In genomic region chr3:15800327-15800726, GRCh38 we compare ENCODE assay signal across 11 cellular contexts. TPM values are rescaled to one million over a fixed set of nuclear protein-coding genes. Genes with fewer than 3 reads are reported as not detected.
DNase-seq lines count a peak whose midpoint lies in the region; ATAC-seq and TF ChIP-seq lines count a peak whose summit lies in the region.
"Had no signal": no experiment of that assay in that cellular context is flagged by ENCODE, and none has a peak within 500 bp of the region (broad histone marks: within the 10 kb centered on the region; RNA-seq: fewer than 3 reads in every experiment).

No MANE protein-coding gene starts in this region.

- H3K27me3 Mint-ChIP-seq in activated CD4-positive, alpha-beta T cell treated with anti-CD3 and anti-CD28 coated beads, Interleukin-2, amount 10 ng/mL, durations not matched to agents 7 days and 5 days: no peaks in the 10 kb centered on the region
- no peaks in the 10 kb centered on the region for H3K27me3 Mint-ChIP-seq in stimulated activated naive B cell treated with anti-CD40 and anti-IgM and Interleukin-4, amounts not matched to agents 10 μg/mL and 1 μg/mL and 100 μg/mL, for 72 hours

- H3K36me3 Mint-ChIP-seq in activated CD4-positive, alpha-beta T cell treated with anti-CD3 and anti-CD28 coated beads, Interleukin-2, amount 10 ng/mL, durations not matched to agents 7 days and 5 days (ENCODE audit: low read depth): peaks cover 19% of the 10 kb centered on the region
- H3K36me3 Mint-ChIP-seq in stimulated activated naive B cell treated with anti-CD40 and anti-IgM and Interleukin-4, amounts not matched to agents 10 μg/mL and 1 μg/mL and 100 μg/mL, for 72 hours: peaks cover 4 to 10% of the 10 kb centered on the region in 2 donors

- no peak for TF ChIP-seq CTCF in PC-9 (conservative IDR thresholded peaks at IDR 0.05)
- no peak for TF ChIP-seq CTCF in esophagus squamous epithelium (IDR thresholded peaks at IDR 0.05)

- POLR2A ChIA-PET in activated CD4-positive, alpha-beta T cell treated with anti-CD3 and anti-CD28 coated beads, Interleukin-2, amount 10 ng/mL, durations not matched to agents 7 days and 5 days (lab: Charles Lee): no interaction called here
- POLR2A ChIA-PET in PC-9 (lab: Charles Lee; ENCODE audit: unreplicated experiment): no interaction called here

- peaks cover 8% of the 10 kb centered on the region for H3K9me3 Mint-ChIP-seq in activated CD4-positive, alpha-beta T cell treated with anti-CD3 and anti-CD28 coated beads, Interleukin-2, amount 10 ng/mL, durations not matched to agents 7 days and 5 days
- peaks cover 2 to 5% of the 10 kb centered on the region in 2 donors for H3K9me3 Mint-ChIP-seq in stimulated activated naive B cell treated with anti-CD40 and anti-IgM and Interleukin-4, amounts not matched to agents 10 μg/mL and 1 μg/mL and 100 μg/mL, for 72 hours

- H3K4me1 ChIP-seq in PC-9 (replicated peaks; ENCODE audit: insufficient read depth) (peaks cover 57% of the 10 kb centered on the region), esophagus squamous epithelium (peaks cover 10 to 53% (median 17%) of the 10 kb centered on the region in 3 donors)

- no peak for TF ChIP-seq POLR2A in esophagus squamous epithelium (IDR thresholded peaks at IDR 0.05)

- H3K27ac ChIP-seq in PC-9 (peak overlapping the region; percentile 20), esophagus squamous epithelium (peak overlapping the region in 3 of 4 donors; percentile 15 to 40 (median 30))

- peaks cover 35% of the 10 kb centered on the region for H3F3A ChIP-seq in PC-9 (ENCODE audit: insufficient read depth, low read depth)

- peaks cover 72% of the 10 kb centered on the region for H3K79me2 ChIP-seq in PC-9 (ENCODE audit: low read depth)

- H4K20me1 ChIP-seq in PC-9 (ENCODE audit: insufficient read depth): no peaks in the 10 kb centered on the region

- intact Hi-C loops in PC-9 (cut with micrococcal nuclease; ENCODE audit: unreplicated experiment): no loop called here
- intact Hi-C loops in esophagus squamous epithelium (cut with DNase I): no loop called here

- no peak overlapping the region for H3K4me2 ChIP-seq in PC-9

- H3K9me3 ChIP-seq in PC-9 (ENCODE audit: insufficient read depth, low read depth) (no peaks in the 10 kb centered on the region; the same call in 1 of the 2 replicates), esophagus squamous epithelium (no peaks in the 10 kb centered on the region)
- H3K9me3 ChIP-seq: body of pancreas had no signal

- H2AFZ ChIP-seq in PC-9: no peak overlapping the region

- no peak for ATAC-seq in stimulated activated naive B cell treated with anti-CD40 and anti-IgM and Interleukin-4, amounts not matched to agents 10 μg/mL and 1 μg/mL and 100 μg/mL, for 72 hours (replicated peaks)
- ATAC-seq in HG03039 (IDR thresholded peaks at IDR 0.05; ENCODE audit: unreplicated experiment): no peak
- ATAC-seq: body of pancreas had no signal

- H3K36me3 ChIP-seq in PC-9 (ENCODE audit: low read depth) (no peaks in the 10 kb centered on the region), esophagus squamous epithelium (no peaks in the 10 kb centered on the region)

- H3K4me3 ChIP-seq in PC-9 (no peak overlapping the region), esophagus squamous epithelium (no peak overlapping the region)
- H3K4me3 ChIP-seq: body of pancreas had no signal

- no peaks in the 10 kb centered on the region for H3K27me3 ChIP-seq in PC-9 (ENCODE audit: insufficient read depth, low read depth)
- H3K27me3 ChIP-seq in esophagus squamous epithelium: no peaks in the 10 kb centered on the region
- H3K27me3 ChIP-seq: body of pancreas had no signal

- CTCF ChIA-PET in activated CD4-positive, alpha-beta T cell treated with anti-CD3 and anti-CD28 coated beads, Interleukin-2, amount 10 ng/mL, durations not matched to agents 7 days and 5 days (lab: Charles Lee): interaction anchor here (1.5 kb wide), 1 partner anchor 12 kb away, joined by 4 read pairs; no protein-coding TSS in a partner anchor
- CTCF ChIA-PET in PC-9 (lab: Charles Lee): no interaction called here

- peaks cover 82% of the 10 kb centered on the region for H3K4me1 Mint-ChIP-seq in activated CD4-positive, alpha-beta T cell treated with anti-CD3 and anti-CD28 coated beads, Interleukin-2, amount 10 ng/mL, durations not matched to agents 7 days and 5 days
- peaks cover 30 to 71% of the 10 kb centered on the region in 2 donors for H3K4me1 Mint-ChIP-seq in stimulated activated naive B cell treated with anti-CD40 and anti-IgM and Interleukin-4, amounts not matched to agents 10 μg/mL and 1 μg/mL and 100 μg/mL, for 72 hours

- no peak for DNase-seq in activated CD4-positive, alpha-beta T cell treated with anti-CD3 and anti-CD28 coated beads, Interleukin-2, amount 10 ng/mL, durations not matched to agents 7 days and 5 days
- no peak for DNase-seq in activated CD4-positive, alpha-beta T cell treated with anti-CD3 and anti-CD28 coated beads, Interleukin-2, amount 50 U/mL, for 1 hour
- DNase-seq in PC-9: no peak
- no peak for DNase-seq in esophagus squamous epithelium (lab: John Stamatoyannopoulos, UW)
- DNase-seq in stimulated activated naive B cell treated with anti-CD40 and anti-IgM and Interleukin-4, amounts not matched to agents 10 μg/mL and 1 μg/mL and 100 μg/mL, for 72 hours: no peak
- DNase-seq in globus pallidus (ENCODE audit: low spot score): no peak
- DNase-seq in epidermal melanocyte (ENCODE audit: insufficient read length, low spot score): no peak
- DNase-seq: body of pancreas, DMS79 treated with DMSO at 0.1 percent for 48 hours, NCI-H1930 had no signal

- H3K27ac Mint-ChIP-seq in activated CD4-positive, alpha-beta T cell treated with anti-CD3 and anti-CD28 coated beads, Interleukin-2, amount 10 ng/mL, durations not matched to agents 7 days and 5 days: peak overlapping the region; percentile 22
- peak overlapping the region; percentile 57 for H3K27ac Mint-ChIP-seq in stimulated activated naive B cell treated with anti-CD40 and anti-IgM and Interleukin-4, amounts not matched to agents 10 μg/mL and 1 μg/mL and 100 μg/mL, for 72 hours

- no peak overlapping the region for H3K4me3 Mint-ChIP-seq in activated CD4-positive, alpha-beta T cell treated with anti-CD3 and anti-CD28 coated beads, Interleukin-2, amount 10 ng/mL, durations not matched to agents 7 days and 5 days
- no peak overlapping the region for H3K4me3 Mint-ChIP-seq in stimulated activated naive B cell treated with anti-CD40 and anti-IgM and Interleukin-4, amounts not matched to agents 10 μg/mL and 1 μg/mL and 100 μg/mL, for 72 hours

- BruUV-seq in PC-9 (replicated peaks; lab: Mats Ljungman, UMichigan): no TSS peak

- no peaks in the 10 kb centered on the region for H3K9me2 ChIP-seq in PC-9 (ENCODE audit: insufficient read depth)

RNA-seq across cellular contexts. Expression of gene ANKRD28, which starts 2.5 kb away (rescaled TPM):
- 10 to 100 TPM; 33.9 to 39.0 TPM for total RNA-seq in activated CD4-positive, alpha-beta T cell treated with anti-CD3 and anti-CD28 coated beads, Interleukin-2, amount 10 ng/mL, durations not matched to agents 7 days and 5 days
- total RNA-seq in PC-9 (2021) (59.7 and 82.6 TPM in 2 replicates), esophagus squamous epithelium (10 to 100 TPM; 20.8 to 49.6 (median 31.8) TPM)
